ENCODE assay signal across 8 cellular contexts in genomic region chr5:78162253-78162862, GRCh38.
DNase-seq lines count a peak whose midpoint lies in the region; ATAC-seq and TF ChIP-seq lines count a peak whose summit lies in the region.

No MANE protein-coding gene starts in this region.

- no peak overlapping the region for H3K4me3 ChIP-seq in Peyer's patch

- peaks cover 0 to 39% (median 0%) of the 10 kb centered on the region in 3 donors for H3K36me3 ChIP-seq in Peyer's patch

- TF ChIP-seq CTCF in Peyer's patch (IDR thresholded peaks at IDR 0.05): peak in 4 of 6 experiments; percentile 25 to 54 (median 48)
- TF ChIP-seq CTCF in foreskin keratinocyte (conservative IDR thresholded peaks at IDR 0.05): peak; percentile 66

- H3K27me3 ChIP-seq in Peyer's patch (no peaks in the 10 kb centered on the region), foreskin keratinocyte (no peaks in the 10 kb centered on the region)

- H3K4me1 ChIP-seq in Peyer's patch: no peaks in the 10 kb centered on the region
- H3K4me1 ChIP-seq in foreskin keratinocyte: no peaks in the 10 kb centered on the region

- no peaks in the 10 kb centered on the region for H3K9me3 ChIP-seq in Peyer's patch

- H3K27ac ChIP-seq in Peyer's patch (no peak overlapping the region), foreskin keratinocyte (no peak overlapping the region)

- TF ChIP-seq POLR2A in Peyer's patch (IDR thresholded peaks at IDR 0.05): no peak

- DNase-seq in DMS53 (lab: John Stamatoyannopoulos, UW) (peak; percentile 70), HT1080 (ENCODE audit: low read depth) (peak; percentile 14), Peyer's patch (no peak), foreskin keratinocyte (peak in 1 of 2 donors; percentile 6), smooth muscle cell of the brain vasculature (ENCODE audit: low read depth, low spot score) (peak; percentile 2), C1 segment of cervical spinal cord (lab: John Stamatoyannopoulos, UW) (no peak)
- DNase-seq in activated CD8-positive, alpha-beta memory T cell treated with anti-CD3 and anti-CD28 coated beads, Interleukin-2, amount 50 U/mL, for 4 hours: no peak

- no peak for ATAC-seq in foreskin keratinocyte
- no peak for ATAC-seq in GM18517 (IDR thresholded peaks at IDR 0.05; ENCODE audit: unreplicated experiment)

Comparison
In these comparisons a context has a peak if more than half of its experiments do, and no peak if none do; other contexts are left out.
1. DNase-seq: peak in DMS53 (single experiment), HT1080 (single experiment) and smooth muscle cell of the brain vasculature (single experiment); none in Peyer's patch (0 of 3), C1 segment of cervical spinal cord (0 of 14) and activated CD8-positive, alpha-beta memory T cell treated with anti-CD3 and anti-CD28 coated beads, Interleukin-2, amount 50 U/mL, for 4 hours (single experiment).